In genomic region chr12:100249936-100250335, GRCh38 we compare ENCODE assay signal across 23 cellular contexts.
"Had no signal": no experiment of that assay in that cellular context is flagged by ENCODE, and none has a peak within 500 bp of the region (broad histone marks: within the 10 kb centered on the region; RNA-seq: fewer than 3 reads in every experiment).

No MANE protein-coding gene starts in this region.

- DNase-seq: activated CD4-positive, alpha-beta T cell treated with anti-CD3 and anti-CD28 coated beads for 1 hour; activated CD4-positive, alpha-beta T cell treated with anti-CD3 and anti-CD28 coated beads, Interleukin-2, amount 50 U/mL, for 1 hour; activated CD8-positive, alpha-beta T cell treated with anti-CD3 and anti-CD28 coated beads for 36 hours; activated gamma-delta T cell treated with Interleukin-2 at 50 U/mL for 16 hours; activated naive CD4-positive, alpha-beta T cell treated with anti-CD3 and anti-CD28 coated beads, Interleukin-2, amount 50 U/mL, for 16 hours; activated T-cell treated with anti-CD3 and anti-CD28 coated beads, Interleukin-2, amount 50 U/mL, for 4 hours; amniotic stem cell; brain microvascular endothelial cell; cortex of kidney; effector memory CD8-positive, alpha-beta T cell; left cardiac atrium; left ventricle myocardium superior; right cardiac atrium; stimulated activated CD4-positive, alpha-beta T cell treated with anti-CD3 and anti-CD28 coated beads, Interleukin-15, amount 100 ng/mL, for 24 hours; stimulated activated naive CD4-positive, alpha-beta T cell; T-helper 2 cell had no signal

- H3K27ac ChIP-seq: brain microvascular endothelial cell, gastroesophageal sphincter, hepatocyte, suprapubic skin, tibial nerve had no signal

- H3K27me3 Mint-ChIP-seq: activated CD8-positive, alpha-beta T cell treated with anti-CD3 and anti-CD28 coated beads for 36 hours; activated T-helper 17 cell treated with anti-CD3 and anti-CD28 coated beads, Interleukin-2, amount 50 U/mL, for 72 hours; effector memory CD8-positive, alpha-beta T cell had no signal

- H3K27ac Mint-ChIP-seq: activated CD8-positive, alpha-beta T cell treated with anti-CD3 and anti-CD28 coated beads for 36 hours; activated T-helper 17 cell treated with anti-CD3 and anti-CD28 coated beads, Interleukin-2, amount 50 U/mL, for 72 hours; effector memory CD8-positive, alpha-beta T cell; nephron; WTC11 had no signal

- ATAC-seq: activated CD8-positive, alpha-beta T cell treated with anti-CD3 and anti-CD28 coated beads for 36 hours; activated T-cell treated with anti-CD3 and anti-CD28 coated beads, Interleukin-2, amount 50 U/mL, for 4 hours; activated T-helper 17 cell treated with anti-CD3 and anti-CD28 coated beads, Interleukin-2, amount 50 U/mL, for 72 hours; effector memory CD8-positive, alpha-beta T cell; gastroesophageal sphincter; left cardiac atrium; left ventricle myocardium superior; right cardiac atrium; WTC11 had no signal

- H3K36me3 ChIP-seq: brain microvascular endothelial cell, gastroesophageal sphincter, suprapubic skin, tibial nerve had no signal

- H3K36me3 Mint-ChIP-seq: WTC11 had no signal

- H3K4me3 Mint-ChIP-seq: activated CD8-positive, alpha-beta T cell treated with anti-CD3 and anti-CD28 coated beads for 36 hours; activated T-cell treated with anti-CD3 and anti-CD28 coated beads, Interleukin-2, amount 50 U/mL, for 4 hours; activated T-helper 17 cell treated with anti-CD3 and anti-CD28 coated beads, Interleukin-2, amount 50 U/mL, for 72 hours; effector memory CD8-positive, alpha-beta T cell; nephron; WTC11 had no signal

- H3K4me1 Mint-ChIP-seq: activated T-helper 17 cell treated with anti-CD3 and anti-CD28 coated beads, Interleukin-2, amount 50 U/mL, for 72 hours; nephron; WTC11 had no signal

- H3K4me3 ChIP-seq: gastroesophageal sphincter, hepatocyte, suprapubic skin, tibial nerve had no signal

- H3K27me3 ChIP-seq: brain microvascular endothelial cell, gastroesophageal sphincter, hepatocyte, suprapubic skin, tibial nerve had no signal

- H3K9me3 Mint-ChIP-seq: activated CD8-positive, alpha-beta T cell treated with anti-CD3 and anti-CD28 coated beads for 36 hours; activated T-cell treated with anti-CD3 and anti-CD28 coated beads, Interleukin-2, amount 50 U/mL, for 4 hours; activated T-helper 17 cell treated with anti-CD3 and anti-CD28 coated beads, Interleukin-2, amount 50 U/mL, for 72 hours; effector memory CD8-positive, alpha-beta T cell; nephron; WTC11 had no signal

- H3K9me3 ChIP-seq: gastroesophageal sphincter, suprapubic skin, tibial nerve had no signal

- H3K4me1 ChIP-seq: gastroesophageal sphincter, suprapubic skin, tibial nerve had no signal
